Comparison of ENCODE assay signal across 15 cellular contexts in the genomic region with DNA sequence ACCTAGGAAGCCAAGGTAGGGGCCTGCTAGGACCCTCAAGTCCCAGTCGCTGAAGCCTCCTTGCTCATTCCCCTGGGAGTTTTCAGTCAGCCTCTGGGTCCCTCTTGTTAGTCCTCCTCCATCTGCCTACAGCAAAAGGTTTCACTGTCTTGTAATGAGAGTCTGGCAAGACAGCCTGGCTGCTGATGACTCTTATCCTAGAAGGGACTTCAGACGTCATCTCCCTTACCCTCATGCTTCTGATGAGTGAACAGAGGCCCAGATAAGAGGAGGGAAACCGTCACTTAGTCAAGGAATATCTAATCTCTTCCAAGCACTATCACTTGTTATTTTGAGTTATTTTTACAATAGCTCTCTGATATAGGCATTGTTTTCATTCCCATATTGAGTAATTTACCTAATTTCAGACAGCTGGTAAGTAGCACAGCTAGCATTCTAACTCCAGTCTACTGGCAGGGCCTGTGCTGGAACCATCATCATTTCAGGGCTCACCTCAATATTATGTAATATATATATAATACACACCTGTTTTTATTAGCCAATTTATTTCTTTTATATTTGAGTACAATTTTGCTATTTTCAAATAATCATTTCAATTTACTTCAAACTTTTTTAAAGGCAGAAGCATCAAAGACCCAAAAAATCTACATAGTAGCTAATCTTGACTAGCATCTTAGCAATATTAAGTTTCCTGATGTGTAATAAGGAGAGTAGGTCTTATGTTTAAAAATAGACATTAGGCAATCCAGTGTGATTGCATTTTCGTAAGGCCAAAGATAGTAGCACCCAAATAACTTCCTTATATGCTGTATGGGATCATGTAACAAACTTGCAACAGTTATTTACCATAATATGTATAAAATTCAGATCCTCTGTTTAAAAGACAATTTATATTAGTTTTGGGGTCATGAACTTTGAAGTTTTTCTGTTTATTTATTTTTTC. TPM values are rescaled to one million over a fixed set of nuclear protein-coding genes. Genes with fewer than 3 reads are reported as not detected.
DNase-seq lines count a peak whose midpoint lies in the region; ATAC-seq and TF ChIP-seq lines count a peak whose summit lies in the region.
"Had no signal": no experiment of that assay in that cellular context is flagged by ENCODE, and none has a peak within 500 bp of the region (broad histone marks: within the 10 kb centered on the region; RNA-seq: fewer than 3 reads in every experiment).

No MANE protein-coding gene starts in this region.

- TF ChIP-seq CTCF in mucosa of descending colon (IDR thresholded peaks at IDR 0.05) (no peak), tibial artery (IDR thresholded peaks at IDR 0.05) (no peak)

- no peaks in the 10 kb centered on the region for H3K27me3 ChIP-seq in BLaER1 treated with 17β-estradiol and CSF1 and Interleukin-3, amounts not matched to agents 10 nM and 100 nM
- no peaks in the 10 kb centered on the region for H3K27me3 ChIP-seq in adipocyte (replicated peaks; ENCODE audit: control insufficient read depth, insufficient read depth, low read length)
- no peaks in the 10 kb centered on the region for H3K27me3 ChIP-seq in tibial artery

- no peaks in the 10 kb centered on the region for H3K9me3 ChIP-seq in BLaER1 treated with 17β-estradiol and CSF1 and Interleukin-3, amounts not matched to agents 10 nM and 100 nM (replicated peaks in 1 of 11)
- H3K9me3 ChIP-seq in adipocyte (ENCODE audit: control insufficient read depth, low read length), result no peaks in the 10 kb centered on the region
- no peaks in the 10 kb centered on the region for H3K9me3 ChIP-seq in mucosa of descending colon
- H3K9me3 ChIP-seq in tibial artery, result no peaks in the 10 kb centered on the region

- H3K4me3 ChIP-seq in BLaER1 treated with 17β-estradiol and CSF1 and Interleukin-3, amounts not matched to agents 10 nM and 100 nM, result no peak overlapping the region
- H3K4me3 ChIP-seq in adipocyte (ENCODE audit: low read length) (no peak overlapping the region), mucosa of descending colon (no peak overlapping the region), tibial artery (no peak overlapping the region)

- peak overlapping the region; percentile 9 to 74 (median 48); a peak in 16 of 22 replicates for H3K27ac ChIP-seq in BLaER1 treated with 17β-estradiol and CSF1 and Interleukin-3, amounts not matched to agents 10 nM and 100 nM
- H3K27ac ChIP-seq in tibial artery, result no peak overlapping the region
- H3K27ac ChIP-seq: RWPE1 had no signal

- peak overlapping the region in 3 of 11 experiments; percentile 23 to 46 (median 39); a peak in 3 of 22 replicates for H3K9ac ChIP-seq in BLaER1 treated with 17β-estradiol and CSF1 and Interleukin-3, amounts not matched to agents 10 nM and 100 nM
- no peak overlapping the region for H3K9ac ChIP-seq in adipocyte (ENCODE audit: low read length)

- intact Hi-C loops in mucosa of descending colon (cut with DNase I, micrococcal nuclease), result no loop called here
- intact Hi-C loops in tibial artery (cut with DNase I; ENCODE audit: low total_unique reads), result no loop called here

- no peaks in the 10 kb centered on the region for H3K36me3 ChIP-seq in BLaER1 treated with 17β-estradiol and CSF1 and Interleukin-3, amounts not matched to agents 10 nM and 100 nM
- no peaks in the 10 kb centered on the region for H3K36me3 ChIP-seq in adipocyte (ENCODE audit: control insufficient read depth, insufficient read depth, low read length, severe bottlenecking)
- no peaks in the 10 kb centered on the region for H3K36me3 ChIP-seq in mucosa of descending colon (ENCODE audit: low read depth)
- no peaks in the 10 kb centered on the region for H3K36me3 ChIP-seq in tibial artery

- peaks cover 0 to 43% (median 16%) of the 10 kb centered on the region in 10 experiments; a peak in 15 of 20 replicates for H3K4me1 ChIP-seq in BLaER1 treated with 17β-estradiol and CSF1 and Interleukin-3, amounts not matched to agents 10 nM and 100 nM
- H3K4me1 ChIP-seq in adipocyte (ENCODE audit: control insufficient read depth, insufficient read depth, low read length), result peaks cover 30% of the 10 kb centered on the region
- H3K4me1 ChIP-seq in mucosa of descending colon (ENCODE audit: low read depth), result no peaks in the 10 kb centered on the region
- H3K4me1 ChIP-seq in tibial artery, result peaks cover 0 to 3% (median 0%) of the 10 kb centered on the region in 4 donors

- peak; percentile 64 for DNase-seq in adipocyte (ENCODE audit: low read depth)
- peak; percentile 72 for DNase-seq in iris pigment epithelial cell (ENCODE audit: low read depth)
- DNase-seq in mucosa of descending colon, result no peak
- DNase-seq in DMS153 treated with DMSO at 0.1 percent for 48 hours (lab: John Stamatoyannopoulos, UW; ENCODE audit: unreplicated experiment), result no peak
- DNase-seq in tibial artery, result no peak
- DNase-seq in pons (ENCODE audit: low spot score), result no peak
- DNase-seq: activated CD4-positive, CD25-positive, alpha-beta regulatory T cell treated with anti-CD3 and anti-CD28 coated beads, Interleukin-2, amount 50 U/mL, for 72 hours; activated effector memory CD4-positive, alpha-beta T cell treated with anti-CD3 and anti-CD28 coated beads, Interleukin-2, amount 50 U/mL, for 16 hours; CD4-positive, alpha-beta T cell; naive thymus-derived CD8-positive, alpha-beta T cell; NCI-H187; stimulated activated naive CD8-positive, alpha-beta T cell treated with anti-CD3 and anti-CD28 coated beads, Interleukin-15, amount 100 ng/mL, for 72 hours had no signal

- peak overlapping the region in 7 of 11 experiments; percentile 10 to 76 (median 56); a peak in 14 of 22 replicates for H3K4me2 ChIP-seq in BLaER1 treated with 17β-estradiol and CSF1 and Interleukin-3, amounts not matched to agents 10 nM and 100 nM

- H4K20me1 ChIP-seq in BLaER1 treated with 17β-estradiol and CSF1 and Interleukin-3, amounts not matched to agents 10 nM and 100 nM, result no peaks in the 10 kb centered on the region

- peak; percentile 39 for ATAC-seq in HG03442 (IDR thresholded peaks at IDR 0.05; ENCODE audit: unreplicated experiment)
- ATAC-seq in mucosa of descending colon, result no peak
- ATAC-seq: naive thymus-derived CD8-positive, alpha-beta T cell; stimulated activated naive CD8-positive, alpha-beta T cell treated with anti-CD3 and anti-CD28 coated beads, Interleukin-15, amount 100 ng/mL, for 72 hours had no signal

RNA-seq across cellular contexts. Expression of a gene that starts 7.9 kb away (rescaled TPM):
- 1 to 10 TPM in 2 of 3 donors, under 1 TPM in 1; 0.55 to 3.3 (median 1.1) TPM for total RNA-seq in mucosa of descending colon

Comparison
In these comparisons a context has a peak if more than half of its experiments do, and no peak if none do; other contexts are left out.
1. H3K27ac ChIP-seq: peak in BLaER1 treated with 17β-estradiol and CSF1 and Interleukin-3, amounts not matched to agents 10 nM and 100 nM (11 of 11); none in tibial artery (0 of 2).
2. DNase-seq: peak in adipocyte (single experiment) and iris pigment epithelial cell (single experiment); none in mucosa of descending colon (0 of 3), DMS153 treated with DMSO at 0.1 percent for 48 hours (single experiment), tibial artery (0 of 2) and pons (single experiment).